Comparison of ENCODE assay signal across 31 cellular contexts in genomic region chr14:67970923-67971322, GRCh38.
DNase-seq lines count a peak whose midpoint lies in the region; ATAC-seq and TF ChIP-seq lines count a peak whose summit lies in the region.
"Had no signal": no experiment of that assay in that cellular context is flagged by ENCODE, and none has a peak within 500 bp of the region (broad histone marks: within the 10 kb centered on the region; RNA-seq: fewer than 3 reads in every experiment).

No MANE protein-coding gene starts in this region.

- no peaks in the 10 kb centered on the region for H3F3A ChIP-seq in smooth muscle cell (ENCODE audit: low read depth)

- H3K9me3 ChIP-seq in HEK293 (ENCODE audit: control insufficient read depth, insufficient read depth, low read depth, low read length) = no peaks in the 10 kb centered on the region
- H3K9me3 ChIP-seq in RWPE2 (ENCODE audit: severe bottlenecking) = no peaks in the 10 kb centered on the region
- no peaks in the 10 kb centered on the region for H3K9me3 ChIP-seq in smooth muscle cell (replicated peaks; ENCODE audit: low read depth)
- no peaks in the 10 kb centered on the region for H3K9me3 ChIP-seq in osteoblast (ENCODE audit: low read depth, low read length)
- no peaks in the 10 kb centered on the region for H3K9me3 ChIP-seq in left ventricle myocardium inferior (replicated peaks)
- H3K9me3 ChIP-seq: heart left ventricle, right atrium auricular region, spleen, stomach had no signal

- no peak for DNase-seq in RWPE2 (ENCODE audit: low spot score)
- DNase-seq in left colon = no peak
- no peak for DNase-seq in smooth muscle cell (lab: John Stamatoyannopoulos, UW; ENCODE audit: unreplicated experiment)
- DNase-seq in osteoblast (ENCODE audit: insufficient read length, low spot score, missing footprints) = no peak
- no peak for DNase-seq in left ventricle myocardium inferior
- DNase-seq in NCI-H2196 (lab: John Stamatoyannopoulos, UW; ENCODE audit: unreplicated experiment) = no peak
- DNase-seq: activated CD4-positive, alpha-beta memory T cell treated with anti-CD3 and anti-CD28 coated beads for 36 hours; activated CD4-positive, alpha-beta T cell treated with anti-CD3 and anti-CD28 coated beads for 1 hour; activated naive CD4-positive, alpha-beta T cell treated with Interleukin-2 at 50 U/mL for 16 hours; central memory CD4-positive, alpha-beta T cell; cortex of kidney; DMS 273 treated with DMSO at 0.1 percent for 48 hours; effector memory CD4-positive, alpha-beta T cell; erythroblast; heart left ventricle; KG1; kidney glomerular epithelial cell; NCI-H1105; NCI-H187; NCI-H524; PC-9; SIG-M5; spleen; stimulated activated CD4-positive, alpha-beta T cell treated with anti-CD3 and anti-CD28 coated beads, Interleukin-2, amount 100 ng/mL, for 24 hours; stomach had no signal

- intact Hi-C loops in left colon (cut with DNase I, micrococcal nuclease) = no loop called here
- intact Hi-C loops in left ventricle myocardium inferior (cut with micrococcal nuclease) = no loop called here

- WGBS in smooth muscle cell (ENCODE audit: low lambda C conversion rate) = 68% methylated on average over 4 of the region's 4 CpGs

- H4K20me1 ChIP-seq in smooth muscle cell (ENCODE audit: low read depth) (no peaks in the 10 kb centered on the region), osteoblast (ENCODE audit: insufficient read depth, low read length) (no peaks in the 10 kb centered on the region)

- TF ChIP-seq CTCF in HEK293 (tag by site-specific recombination; IDR thresholded peaks at IDR 0.05) (no peak), RWPE2 (IDR thresholded peaks at IDR 0.05; ENCODE audit: poor library complexity, severe bottlenecking) (no peak), smooth muscle cell (IDR thresholded peaks at IDR 0.05; ENCODE audit: borderline replicate concordance, insufficient read depth, poor library complexity, severe bottlenecking) (no peak), osteoblast (IDR thresholded peaks at IDR 0.05; ENCODE audit: extremely low read depth, low read depth, low read length) (no peak), left ventricle myocardium inferior (IDR thresholded peaks at IDR 0.05; ENCODE audit: borderline replicate concordance) (no peak)

- POLR2A ChIA-PET in HEK293 (lab: Yijun Ruan, JAX) = no interaction called here

- peak overlapping the region; percentile 36 for H3K4me2 ChIP-seq in smooth muscle cell
- no peak overlapping the region for H3K4me2 ChIP-seq in osteoblast (ENCODE audit: insufficient read depth, low read length)
- H3K4me2 ChIP-seq: PC-9 had no signal

- H3K36me3 ChIP-seq in HEK293 (ENCODE audit: control insufficient read depth in 2 of 2, insufficient read depth in 1 of 2, low read length in 2 of 2) (no peaks in the 10 kb centered on the region), RWPE2 (ENCODE audit: low read depth) (no peaks in the 10 kb centered on the region), smooth muscle cell (ENCODE audit: low read depth) (no peaks in the 10 kb centered on the region), osteoblast (ENCODE audit: insufficient read depth, low read length) (no peaks in the 10 kb centered on the region), left ventricle myocardium inferior (no peaks in the 10 kb centered on the region)
- H3K36me3 ChIP-seq: heart left ventricle, right atrium auricular region, stomach had no signal

- H3K27ac ChIP-seq in HEK293 (ENCODE audit: extremely low read depth, low read depth, low read length) = no peak overlapping the region
- H3K27ac ChIP-seq in RWPE2 (ENCODE audit: poor library complexity, severe bottlenecking) = peak overlapping the region; percentile 44
- H3K27ac ChIP-seq in smooth muscle cell (ENCODE audit: low read depth) = peak overlapping the region; percentile 84
- no peak overlapping the region for H3K27ac ChIP-seq in osteoblast (ENCODE audit: low read depth, low read length)
- H3K27ac ChIP-seq in left ventricle myocardium inferior (replicated peaks) = no peak overlapping the region
- H3K27ac ChIP-seq: PC-9, right atrium auricular region, spleen had no signal

- H3K9ac ChIP-seq in smooth muscle cell (ENCODE audit: low read depth) = no peak overlapping the region

- H2AFZ ChIP-seq in smooth muscle cell (ENCODE audit: low read depth) = no peak overlapping the region
- H2AFZ ChIP-seq in osteoblast (ENCODE audit: low read length) = no peak overlapping the region
- H2AFZ ChIP-seq: PC-9 had no signal

- no peak overlapping the region for H3K4me3 ChIP-seq in HEK293 (ENCODE audit: low read depth, low read length)
- no peak overlapping the region for H3K4me3 ChIP-seq in RWPE2 (ENCODE audit: severe bottlenecking)
- no peak overlapping the region for H3K4me3 ChIP-seq in smooth muscle cell
- H3K4me3 ChIP-seq in osteoblast (ENCODE audit: insufficient read depth, low read length) = no peak overlapping the region
- no peak overlapping the region for H3K4me3 ChIP-seq in left ventricle myocardium inferior
- H3K4me3 ChIP-seq: GM12878, heart left ventricle, lung, PC-9, right atrium auricular region, spleen, stomach had no signal

- peaks cover 38% of the 10 kb centered on the region for H3K4me1 ChIP-seq in HEK293 (ENCODE audit: control insufficient read depth, insufficient read depth, low read length)
- H3K4me1 ChIP-seq in RWPE2 (ENCODE audit: insufficient read depth, poor library complexity, severe bottlenecking) = peaks cover 21% of the 10 kb centered on the region
- H3K4me1 ChIP-seq in smooth muscle cell (ENCODE audit: low read depth) = peaks cover 4% of the 10 kb centered on the region
- peaks cover 9% of the 10 kb centered on the region for H3K4me1 ChIP-seq in osteoblast (ENCODE audit: insufficient read depth, low read length)
- no peaks in the 10 kb centered on the region for H3K4me1 ChIP-seq in left ventricle myocardium inferior
- H3K4me1 ChIP-seq: heart left ventricle, right atrium auricular region, spleen had no signal

- CTCF ChIA-PET in HEK293 (lab: Yijun Ruan, JAX) = interaction anchor here (0.6 to 1.2 kb wide), 3 partner anchors 30 to 383 kb away, joined by 3 to 4 read pairs (median 3); no protein-coding TSS in a partner anchor

- no peaks in the 10 kb centered on the region for H3K27me3 ChIP-seq in RWPE2 (ENCODE audit: insufficient read depth, poor library complexity, severe bottlenecking)
- H3K27me3 ChIP-seq in smooth muscle cell (ENCODE audit: low read depth) = no peaks in the 10 kb centered on the region
- no peaks in the 10 kb centered on the region for H3K27me3 ChIP-seq in osteoblast (ENCODE audit: insufficient read depth, low read length)
- no peaks in the 10 kb centered on the region for H3K27me3 ChIP-seq in left ventricle myocardium inferior (ENCODE audit: low read depth)
- H3K27me3 ChIP-seq: heart left ventricle, right atrium auricular region, spleen, stomach had no signal

- no peaks in the 10 kb centered on the region for H3K79me2 ChIP-seq in smooth muscle cell (ENCODE audit: low read depth)
- H3K79me2 ChIP-seq in osteoblast (ENCODE audit: insufficient read depth, low read length) = no peaks in the 10 kb centered on the region

- peak; percentile 67 for ATAC-seq in RWPE2 (ENCODE audit: low read depth)
- ATAC-seq in left colon = peak; percentile 44
- ATAC-seq in HG02970 (IDR thresholded peaks at IDR 0.05; ENCODE audit: low FRiP score, unreplicated experiment) = no peak
- ATAC-seq: GM12878; heart left ventricle; natural killer cell treated with Interleukin-12 subunit alpha and Interleukin-12 subunit beta and Interleukin-15 and Interleukin-18, amount 100 ng/mL, for 72 hours had no signal

TF ChIP-seq in HEK293, 187 proteins besides CTCF, POLR2A, EP300 and RAD21:
- TF ChIP-seq ZNF660 (tag by site-specific recombination; IDR thresholded peaks at IDR 0.05) (0 out of 2 replicates have a peak, but pooled peaks have one; percentile 16), ZBTB10 (tag by site-specific recombination; IDR thresholded peaks at IDR 0.05) (no peak), ZBTB17 (tag by site-specific recombination; IDR thresholded peaks at IDR 0.05) (no peak), ZNF280C (tag by site-specific recombination; IDR thresholded peaks at IDR 0.05) (no peak)

Comparison
In these comparisons a context has a peak if more than half of its experiments do, and no peak if none do; other contexts are left out.
1. H3K27ac ChIP-seq: peak in RWPE2 (single experiment) and smooth muscle cell (single experiment); none in HEK293 (single experiment), osteoblast (single experiment) and left ventricle myocardium inferior (single experiment).